19 cellular contexts compared by ENCODE assay signal in the genomic region with DNA sequence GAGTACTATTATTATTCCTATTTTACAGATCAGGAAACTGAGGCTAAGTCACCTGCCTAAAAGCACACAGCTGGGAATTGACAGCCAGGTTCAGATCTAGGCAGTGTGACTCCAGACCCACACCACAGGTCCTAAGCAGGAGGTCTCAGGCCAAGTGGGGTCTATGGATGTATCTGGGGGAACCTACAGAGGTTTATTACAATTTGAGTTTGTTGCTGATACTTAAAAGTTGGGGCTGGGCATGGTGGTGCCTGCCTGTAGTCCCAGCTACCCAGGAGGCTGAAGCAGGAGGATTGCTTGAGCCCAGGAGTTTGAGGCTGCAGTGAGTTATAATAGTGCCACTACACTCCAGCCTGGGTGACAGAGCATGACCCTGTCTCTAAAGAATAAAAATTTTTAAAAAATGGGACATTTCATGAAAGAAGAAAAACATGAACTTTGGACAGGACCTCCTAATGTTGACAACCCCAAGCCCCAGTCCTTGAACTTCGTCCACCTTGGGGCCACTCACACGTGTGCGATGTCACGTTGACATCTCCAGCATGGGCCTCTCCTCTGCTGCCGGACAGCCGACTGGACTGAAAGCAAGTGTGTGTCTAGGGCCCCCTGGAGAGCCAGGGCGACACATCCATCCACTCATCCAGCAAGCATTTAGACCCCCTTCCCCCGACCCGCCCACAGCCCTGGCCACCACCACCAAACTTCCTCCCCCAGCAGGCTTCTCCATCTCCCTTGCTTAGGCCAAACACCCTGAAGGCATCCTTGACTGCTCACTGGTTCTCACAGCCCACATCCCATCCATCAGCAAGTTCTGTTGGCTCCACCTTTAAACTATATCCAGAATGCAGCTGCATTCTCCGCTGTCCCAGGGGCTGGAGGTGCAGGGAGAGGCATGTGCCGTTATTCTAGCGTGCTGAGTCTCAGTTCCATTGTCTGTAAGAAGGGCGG. TPM values are rescaled to one million over a fixed set of nuclear protein-coding genes. Genes with fewer than 3 reads are reported as not detected.
A peak's percentile ranks its signal among the peaks of the same experiment; 100 is the strongest.
DNase-seq lines count a peak whose midpoint lies in the region; ATAC-seq and TF ChIP-seq lines count a peak whose summit lies in the region.
"Had no signal": no experiment of that assay in that cellular context is flagged by ENCODE, and none has a peak within 500 bp of the region (broad histone marks: within the 10 kb centered on the region; RNA-seq: fewer than 3 reads in every experiment).

No MANE protein-coding gene starts in this region.

- H3K27ac ChIP-seq in CD4-positive, alpha-beta T cell (ENCODE audit: low read depth, low read length) = peak overlapping the region; percentile 34
- H3K27ac ChIP-seq in liver (ENCODE audit: low read depth in 1 of 2, low read length in 2 of 2) = no peak overlapping the region
- no peak overlapping the region for H3K27ac ChIP-seq in thyroid gland
- H3K27ac ChIP-seq: adrenal gland, HL-60, VCaP had no signal

- no peak for TF ChIP-seq POLR2A in thyroid gland (IDR thresholded peaks at IDR 0.05)

- no peaks in the 10 kb centered on the region for H3K9me3 ChIP-seq in CD4-positive, alpha-beta T cell (ENCODE audit: control insufficient read depth, low read length)
- no peaks in the 10 kb centered on the region for H3K9me3 ChIP-seq in liver (ENCODE audit: control insufficient read depth in 4 of 4, low read length in 3 of 4)
- no peaks in the 10 kb centered on the region for H3K9me3 ChIP-seq in thyroid gland

- CTCF ChIA-PET in CD4-positive, alpha-beta T cell (lab: Charles Lee) = interaction anchor here (0.8 kb wide), 1 partner anchor 21 kb away, joined by 4 read pairs; no protein-coding TSS in a partner anchor
- CTCF ChIA-PET in WTC11 (lab: Charles Lee) = interaction anchor here (0.6 to 1.5 kb wide), 2 partner anchors 9 to 692 kb away, joined by 3 read pairs; no protein-coding TSS in a partner anchor

- ATAC-seq in CD4-positive, alpha-beta T cell (ENCODE audit: poor library complexity) = no peak
- ATAC-seq in WTC11 (no peak; the same call in 1 of the 2 replicates), HG03280 (IDR thresholded peaks at IDR 0.05; ENCODE audit: unreplicated experiment) (no peak)
- ATAC-seq: Panc1; stimulated activated naive CD8-positive, alpha-beta T cell treated with anti-CD3 and anti-CD28 coated beads, Interleukin-15, Interleukin-2, amounts not matched to agents 100 U/mL and 50 U/mL, for 24 hours had no signal

- no peak overlapping the region for H3K9ac ChIP-seq in liver (ENCODE audit: low read depth in 1 of 2, low read length in 2 of 2)

- no peak for TF ChIP-seq RAD21 in liver (IDR thresholded peaks at IDR 0.05)

- H3K36me3 ChIP-seq in liver (ENCODE audit: control insufficient read depth in 4 of 4, insufficient read depth in 3 of 4, low read depth in 1 of 4, low read length in 3 of 4) = no peaks in the 10 kb centered on the region
- H3K36me3 ChIP-seq in thyroid gland = no peaks in the 10 kb centered on the region
- H3K36me3 ChIP-seq: adrenal gland had no signal

- H3K27me3 ChIP-seq in CD4-positive, alpha-beta T cell (ENCODE audit: control insufficient read depth, insufficient read depth, low read length) = no peaks in the 10 kb centered on the region
- H3K27me3 ChIP-seq in liver (ENCODE audit: control insufficient read depth in 4 of 4, insufficient read depth in 4 of 4, low read length in 3 of 4) (no peaks in the 10 kb centered on the region), thyroid gland (no peaks in the 10 kb centered on the region)
- H3K27me3 ChIP-seq: adrenal gland had no signal

- POLR2A ChIA-PET in CD4-positive, alpha-beta T cell (lab: Charles Lee) = interaction anchor here (1.0 to 1.2 kb wide), 4 partner anchors 7 to 17 kb away, joined by 3 to 4 read pairs (median 4); no protein-coding TSS in a partner anchor
- POLR2A ChIA-PET in WTC11 (lab: Charles Lee) = no interaction called here

- TF ChIP-seq CTCF in CD4-positive, alpha-beta T cell (IDR thresholded peaks at IDR 0.05) = no peak
- TF ChIP-seq CTCF in WTC11 (IDR thresholded peaks at IDR 0.05) (no peak), liver (IDR thresholded peaks at IDR 0.05; ENCODE audit: low read depth, low read length, missing input control) (no peak), thyroid gland (IDR thresholded peaks at IDR 0.05) (no peak)

- peak overlapping the region; percentile 99 for H3K27ac Mint-ChIP-seq in CD4-positive, alpha-beta T cell
- no peak overlapping the region for H3K27ac Mint-ChIP-seq in WTC11
- H3K27ac Mint-ChIP-seq: B cell had no signal

- intact Hi-C loops in CD4-positive, alpha-beta T cell (cut with DNase I, micrococcal nuclease) = loop anchor here in 1 of 2 experiments (5.0 kb wide), 1 partner anchor 38 kb away; no protein-coding TSS in a partner anchor
- intact Hi-C loops in thyroid gland (cut with DNase I) = no loop called here

- H3K4me1 Mint-ChIP-seq in CD4-positive, alpha-beta T cell (ENCODE audit: low read depth) = peaks cover 87% of the 10 kb centered on the region
- H3K4me1 Mint-ChIP-seq in WTC11 = peaks cover 20% of the 10 kb centered on the region

- no peaks in the 10 kb centered on the region for H3K9me3 Mint-ChIP-seq in CD4-positive, alpha-beta T cell
- H3K9me3 Mint-ChIP-seq in WTC11 = no peaks in the 10 kb centered on the region

- DNase-seq in CD4-positive, alpha-beta T cell = no peak
- peak; percentile 48 for DNase-seq in ELR (ENCODE audit: low read depth)
- DNase-seq in WTC11 (ENCODE audit: low spot score) = no peak
- DNase-seq in NCI-H1694 (lab: John Stamatoyannopoulos, UW) = no peak
- DNase-seq in CD1c-positive myeloid dendritic cell (ENCODE audit: extremely low spot score) = no peak
- no peak for DNase-seq in thyroid gland
- DNase-seq: activated CD8-positive, alpha-beta memory T cell treated with anti-CD3 and anti-CD28 coated beads, Interleukin-2, amount 50 U/mL, for 4 hours; adrenal gland; DMS79; NCI-H2029; NCI-H526; small intestine; stimulated activated naive CD8-positive, alpha-beta T cell treated with anti-CD3 and anti-CD28 coated beads, Interleukin-15, Interleukin-2, amounts not matched to agents 100 U/mL and 50 U/mL, for 24 hours had no signal

- 75% methylated on average over 13 of the region's 13 CpGs for WGBS in liver
- 85 to 86% methylated on average over 11 to 13 of the region's 13 CpGs for WGBS in thyroid gland, 2 donors

- no peaks in the 10 kb centered on the region for H3K27me3 Mint-ChIP-seq in CD4-positive, alpha-beta T cell
- no peaks in the 10 kb centered on the region; the same call in 1 of the 2 replicates for H3K27me3 Mint-ChIP-seq in WTC11 (ENCODE audit: low read depth)
- H3K27me3 Mint-ChIP-seq: B cell had no signal

- H3K4me3 ChIP-seq in liver (ENCODE audit: low read depth in 1 of 3, low read length in 3 of 3) (no peak overlapping the region), thyroid gland (replicated peaks in 1 of 3) (no peak overlapping the region)
- H3K4me3 ChIP-seq: adrenal gland had no signal

- H3K36me3 Mint-ChIP-seq in CD4-positive, alpha-beta T cell (ENCODE audit: low read depth) = peaks cover 37% of the 10 kb centered on the region
- no peaks in the 10 kb centered on the region for H3K36me3 Mint-ChIP-seq in WTC11

- peak overlapping the region; percentile 68 for H3K4me3 Mint-ChIP-seq in CD4-positive, alpha-beta T cell
- no peak overlapping the region for H3K4me3 Mint-ChIP-seq in WTC11
- H3K4me3 Mint-ChIP-seq: B cell had no signal

- peaks cover 0 to 2% (median under 1%) of the 10 kb centered on the region in 4 donors for H3K4me1 ChIP-seq in liver (ENCODE audit: control insufficient read depth in 4 of 4, insufficient read depth in 4 of 4, low read length in 3 of 4)
- H3K4me1 ChIP-seq in thyroid gland = no peaks in the 10 kb centered on the region
- H3K4me1 ChIP-seq: adrenal gland had no signal

TF ChIP-seq in WTC11, 78 proteins besides CTCF, POLR2A, EP300 and RAD21 (continues in another document):
- TF ChIP-seq CREB1 (CRISPR knock-in tag; IDR thresholded peaks at IDR 0.05) = no peak
- TF ChIP-seq GABPB1 (CRISPR knock-in tag; IDR thresholded peaks at IDR 0.05) = peak; percentile 83
- TF ChIP-seq, protein P1, sequence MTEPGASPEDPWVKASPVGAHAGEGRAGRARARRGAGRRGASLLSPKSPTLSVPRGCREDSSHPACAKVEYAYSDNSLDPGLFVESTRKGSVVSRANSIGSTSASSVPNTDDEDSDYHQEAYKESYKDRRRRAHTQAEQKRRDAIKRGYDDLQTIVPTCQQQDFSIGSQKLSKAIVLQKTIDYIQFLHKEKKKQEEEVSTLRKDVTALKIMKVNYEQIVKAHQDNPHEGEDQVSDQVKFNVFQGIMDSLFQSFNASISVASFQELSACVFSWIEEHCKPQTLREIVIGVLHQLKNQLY (CRISPR knock-in tag; IDR thresholded peaks at IDR 0.05) = no peak

TF ChIP-seq in liver, 16 proteins besides CTCF, POLR2A, EP300 and RAD21:
- peak in 1 of 2 donors; percentile 47 for TF ChIP-seq RXRA (IDR thresholded peaks at IDR 0.05)
- TF ChIP-seq, protein P2, sequence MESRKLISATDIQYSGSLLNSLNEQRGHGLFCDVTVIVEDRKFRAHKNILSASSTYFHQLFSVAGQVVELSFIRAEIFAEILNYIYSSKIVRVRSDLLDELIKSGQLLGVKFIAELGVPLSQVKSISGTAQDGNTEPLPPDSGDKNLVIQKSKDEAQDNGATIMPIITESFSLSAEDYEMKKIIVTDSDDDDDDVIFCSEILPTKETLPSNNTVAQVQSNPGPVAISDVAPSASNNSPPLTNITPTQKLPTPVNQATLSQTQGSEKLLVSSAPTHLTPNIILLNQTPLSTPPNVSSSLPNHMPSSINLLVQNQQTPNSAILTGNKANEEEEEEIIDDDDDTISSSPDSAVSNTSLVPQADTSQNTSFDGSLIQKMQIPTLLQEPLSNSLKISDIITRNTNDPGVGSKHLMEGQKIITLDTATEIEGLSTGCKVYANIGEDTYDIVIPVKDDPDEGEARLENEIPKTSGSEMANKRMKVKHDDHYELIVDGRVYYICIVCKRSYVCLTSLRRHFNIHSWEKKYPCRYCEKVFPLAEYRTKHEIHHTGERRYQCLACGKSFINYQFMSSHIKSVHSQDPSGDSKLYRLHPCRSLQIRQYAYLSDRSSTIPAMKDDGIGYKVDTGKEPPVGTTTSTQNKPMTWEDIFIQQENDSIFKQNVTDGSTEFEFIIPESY (IDR thresholded peaks at IDR 0.05) = no peak
- peak in 1 of 2 donors; percentile 72 for TF ChIP-seq HNF4A (conservative IDR thresholded peaks at IDR 0.05)
- TF ChIP-seq SP1 (IDR thresholded peaks at IDR 0.05) = peak; percentile 30

RNA-seq across cellular contexts. Expression of a gene that starts 40.0 kb away (rescaled TPM):
- 10 to 100 TPM; 53.1 to 55.6 TPM for total RNA-seq in CD4-positive, alpha-beta T cell
- total RNA-seq in WTC11 (2021) (24.0 to 29.0 TPM (median 25.6 TPM) in 3 replicates), liver (1 to 10 TPM; 2.2 to 6.8 TPM), thyroid gland (10 to 100 TPM; 18.5 to 29.9 (median 24.8) TPM)
- 1 to 10 TPM; 3.1 to 5.4 TPM for polyA plus RNA-seq in liver
